In the genomic region with DNA sequence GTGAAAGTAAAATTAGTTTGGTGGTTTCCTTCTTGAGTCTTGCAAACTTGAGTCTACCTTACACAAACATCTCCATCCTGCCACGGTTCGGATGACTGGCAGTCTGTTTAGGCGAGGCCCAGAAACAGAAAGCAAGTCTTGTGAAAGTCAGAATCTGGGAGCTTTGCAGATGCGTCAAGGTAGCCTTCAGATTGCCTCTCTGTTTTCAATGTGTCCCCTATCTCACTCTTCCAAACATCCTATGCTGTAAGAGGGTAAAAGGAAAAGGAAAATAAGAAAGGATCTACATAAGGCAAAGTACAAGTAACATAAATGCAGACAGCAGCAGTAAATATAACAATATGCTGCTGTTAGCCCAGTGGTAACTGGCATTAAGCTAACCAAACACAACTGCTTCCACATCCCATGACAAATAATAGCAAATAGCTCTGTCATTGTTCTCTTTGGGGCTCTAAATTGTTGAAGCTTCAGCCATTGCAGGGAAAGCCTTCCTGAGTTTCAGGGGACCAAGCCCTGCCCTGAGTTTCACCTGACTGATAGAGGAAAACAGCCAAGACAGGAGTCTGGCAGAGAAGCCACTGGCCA, we compare ENCODE assay signal across 8 cellular contexts. TPM values are rescaled to one million over a fixed set of nuclear protein-coding genes. Genes with fewer than 3 reads are reported as not detected.
DNase-seq lines count a peak whose midpoint lies in the region; ATAC-seq, FAIRE-seq and TF ChIP-seq lines count a peak whose summit lies in the region.

No MANE protein-coding gene starts in this region.

- intact Hi-C loops in left ventricle myocardium inferior (cut with micrococcal nuclease), result no loop called here
- intact Hi-C loops in Right ventricle myocardium superior (cut with DNase I), result loop anchor here (10.0 kb wide), 1 partner anchor 259 kb away; no protein-coding TSS in a partner anchor

- no peak overlapping the region for H3K4me3 ChIP-seq in left ventricle myocardium inferior

- peak overlapping the region; percentile 66 for H3K27ac ChIP-seq in left ventricle myocardium inferior (replicated peaks)

- no peak for TF ChIP-seq CTCF in left ventricle myocardium inferior (IDR thresholded peaks at IDR 0.05; ENCODE audit: borderline replicate concordance)

- no peaks in the 10 kb centered on the region for H3K9me3 ChIP-seq in left ventricle myocardium inferior (replicated peaks)

- DNase-seq in left ventricle myocardium inferior (no peak), Right ventricle myocardium superior (no peak), activated T-cell treated with anti-CD3 and anti-CD28 coated beads for 4 hours (peak; percentile 43), globus pallidus (ENCODE audit: low spot score) (peak; percentile 74), NCI-H510A (lab: John Stamatoyannopoulos, UW) (no peak), HTR-8/SVneo (ENCODE audit: insufficient read length, low spot score) (no peak)
- peak; percentile 30 to 62 (median 39) for DNase-seq in stimulated activated CD4-positive, alpha-beta T cell treated with anti-CD3 and anti-CD28 coated beads, TNF-alpha, amount 100 ng/mL, for 48 hours (ENCODE audit: low read depth in 3 of 3)

- H3K27me3 ChIP-seq in left ventricle myocardium inferior (ENCODE audit: low read depth), result no peaks in the 10 kb centered on the region

- no peaks in the 10 kb centered on the region for H3K36me3 ChIP-seq in left ventricle myocardium inferior

- peaks cover 78% of the 10 kb centered on the region for H3K4me1 ChIP-seq in left ventricle myocardium inferior

- ATAC-seq in Right ventricle myocardium superior (ENCODE audit: poor library complexity) (no peak), HG03565 (IDR thresholded peaks at IDR 0.05; ENCODE audit: unreplicated experiment) (peak; percentile 67)

- FAIRE-seq in HTR-8/SVneo (lab: Jason Lieb, UNC), result no peak

RNA-seq across cellular contexts. Expression of a gene that starts 26.2 kb away (rescaled TPM):
- total RNA-seq in left ventricle myocardium inferior, result 8.5 TPM
- 14.3 TPM for total RNA-seq in Right ventricle myocardium superior

RNA-seq across cellular contexts. Expression of a gene that starts 49.6 kb away (rescaled TPM):
- total RNA-seq in left ventricle myocardium inferior (15.4 TPM), Right ventricle myocardium superior (12.7 TPM)

Comparison
In these comparisons a context has a peak if more than half of its experiments do, and no peak if none do; other contexts are left out.
1. DNase-seq: peak in activated T-cell treated with anti-CD3 and anti-CD28 coated beads for 4 hours (single experiment), globus pallidus (single experiment) and stimulated activated CD4-positive, alpha-beta T cell treated with anti-CD3 and anti-CD28 coated beads, TNF-alpha, amount 100 ng/mL, for 48 hours (3 of 3); none in left ventricle myocardium inferior (single experiment), Right ventricle myocardium superior (single experiment), NCI-H510A (single experiment) and HTR-8/SVneo (single experiment).